ENCODE assay signal across 1 cellular context in the genomic region with DNA sequence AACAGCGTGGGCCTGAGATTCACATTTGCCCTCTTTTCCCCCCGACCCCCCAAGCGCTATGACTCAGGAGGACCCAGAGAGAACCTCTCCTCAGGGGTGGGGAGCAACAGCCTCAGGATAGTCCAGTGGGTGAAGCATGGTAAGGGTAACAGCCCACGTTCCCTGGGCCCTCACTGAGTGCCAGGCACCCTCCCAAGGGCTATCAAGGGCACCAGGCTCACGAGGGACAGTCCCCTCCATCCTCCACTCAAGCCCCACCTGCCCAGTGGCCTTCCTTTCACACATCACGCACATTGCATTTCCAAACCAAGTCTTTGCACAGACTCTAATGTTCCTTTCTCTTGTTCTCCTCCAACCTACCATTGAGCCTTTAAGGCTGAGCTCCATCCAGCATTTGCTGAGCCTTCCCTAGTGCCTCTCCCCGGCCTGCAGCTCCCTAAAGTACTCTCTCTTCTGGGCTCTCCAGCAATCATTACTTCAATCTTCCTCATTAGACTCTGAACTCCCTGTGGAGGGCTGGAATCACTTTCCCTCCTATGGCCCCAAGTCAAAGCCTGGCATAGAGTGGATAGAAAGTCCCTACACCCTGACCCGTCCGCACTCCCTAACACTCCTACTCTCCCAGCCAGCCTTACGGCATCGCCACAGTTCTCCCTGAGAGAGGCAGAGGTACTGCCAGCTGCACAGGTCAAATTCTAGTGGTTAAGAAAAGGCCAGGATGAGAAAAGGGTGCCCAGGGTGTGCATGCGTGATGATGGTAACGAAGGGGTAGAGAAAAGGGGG.
TF ChIP-seq lines count a peak whose summit lies in the region.

No MANE protein-coding gene starts in this region.

TF ChIP-seq in HCT116, 20 proteins besides CTCF, POLR2A, EP300 and RAD21:
- TF ChIP-seq POLR2AphosphoS5 (IDR thresholded peaks at IDR 0.05; ENCODE audit: low read depth, low read length) (no peak), ELF1 (IDR thresholded peaks at IDR 0.05; ENCODE audit: borderline replicate concordance, low read depth) (no peak), CBX3 (IDR thresholded peaks at IDR 0.05; ENCODE audit: low read depth) (no peak), TCF7L2 (IDR thresholded peaks at IDR 0.05; ENCODE audit: borderline replicate concordance, extremely low read depth, insufficient read depth, insufficient read length) (no peak), SIN3A (IDR thresholded peaks at IDR 0.05; ENCODE audit: low read depth) (no peak), ZBTB33 (IDR thresholded peaks at IDR 0.05; ENCODE audit: extremely low read depth, insufficient replicate concordance, low read length) (no peak)
- TF ChIP-seq, protein P1, sequence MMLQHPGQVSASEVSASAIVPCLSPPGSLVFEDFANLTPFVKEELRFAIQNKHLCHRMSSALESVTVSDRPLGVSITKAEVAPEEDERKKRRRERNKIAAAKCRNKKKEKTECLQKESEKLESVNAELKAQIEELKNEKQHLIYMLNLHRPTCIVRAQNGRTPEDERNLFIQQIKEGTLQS (IDR thresholded peaks at IDR 0.05): no peak
